Comparison of ENCODE assay signal across 2 cellular contexts in the genomic region with DNA sequence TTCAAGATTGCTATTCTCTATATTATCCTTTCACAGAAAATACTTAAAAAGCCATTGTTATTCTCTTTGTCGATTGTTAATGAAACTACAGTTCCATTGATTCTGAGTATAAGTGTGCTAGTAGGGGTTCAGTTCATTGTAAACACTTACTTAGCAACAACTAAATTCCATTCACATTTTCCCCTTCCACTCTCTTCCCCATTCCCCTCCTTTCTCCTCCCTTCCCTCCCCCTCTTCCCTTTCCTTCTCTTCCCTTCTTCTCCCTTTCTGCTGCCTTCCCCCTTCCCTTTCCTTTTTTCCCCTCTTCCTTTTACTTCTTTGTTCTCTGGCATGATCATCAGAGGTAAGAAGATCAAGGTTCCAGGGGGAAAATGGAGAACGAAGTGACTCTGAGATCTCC.
A peak's percentile ranks its signal among the peaks of the same experiment; 100 is the strongest.
TF ChIP-seq lines count a peak whose summit lies in the region.

No MANE protein-coding gene starts in this region.

TF ChIP-seq in HepG2, 621 proteins besides CTCF, POLR2A, EP300 and RAD21:
- TF ChIP-seq NCOA5 (CRISPR knock-in tag; IDR thresholded peaks at IDR 0.05), result no peak
- TF ChIP-seq HNF4A (CRISPR knock-in tag; IDR thresholded peaks at IDR 0.05), result no peak
- no peak for TF ChIP-seq NAIF1 (CRISPR knock-in tag; IDR thresholded peaks at IDR 0.05; ENCODE audit: borderline replicate concordance)
- no peak for TF ChIP-seq NR2F6 (IDR thresholded peaks at IDR 0.05)
- no peak for TF ChIP-seq NR2F6 (CRISPR knock-in tag; IDR thresholded peaks at IDR 0.05)
- TF ChIP-seq MIER3 (CRISPR knock-in tag; IDR thresholded peaks at IDR 0.05; ENCODE audit: borderline replicate concordance), result no peak
- TF ChIP-seq REPIN1 (CRISPR knock-in tag; IDR thresholded peaks at IDR 0.05; ENCODE audit: borderline replicate concordance, low read depth), result no peak
- peak; percentile 19 for TF ChIP-seq HNRNPK (IDR thresholded peaks at IDR 0.05; ENCODE audit: low read depth, low read length, poor library complexity, severe bottlenecking)
- no peak for TF ChIP-seq NFYB (CRISPR knock-in tag; IDR thresholded peaks at IDR 0.05)
- TF ChIP-seq, protein P1, sequence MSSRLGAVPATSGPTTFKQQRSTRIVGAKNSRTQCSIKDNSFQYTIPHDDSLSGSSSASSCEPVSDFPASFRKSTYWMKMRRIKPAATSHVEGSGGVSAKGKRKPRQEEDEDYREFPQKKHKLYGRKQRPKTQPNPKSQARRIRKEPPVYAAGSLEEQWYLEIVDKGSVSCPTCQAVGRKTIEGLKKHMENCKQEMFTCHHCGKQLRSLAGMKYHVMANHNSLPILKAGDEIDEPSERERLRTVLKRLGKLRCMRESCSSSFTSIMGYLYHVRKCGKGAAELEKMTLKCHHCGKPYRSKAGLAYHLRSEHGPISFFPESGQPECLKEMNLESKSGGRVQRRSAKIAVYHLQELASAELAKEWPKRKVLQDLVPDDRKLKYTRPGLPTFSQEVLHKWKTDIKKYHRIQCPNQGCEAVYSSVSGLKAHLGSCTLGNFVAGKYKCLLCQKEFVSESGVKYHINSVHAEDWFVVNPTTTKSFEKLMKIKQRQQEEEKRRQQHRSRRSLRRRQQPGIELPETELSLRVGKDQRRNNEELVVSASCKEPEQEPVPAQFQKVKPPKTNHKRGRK (CRISPR knock-in tag; IDR thresholded peaks at IDR 0.05), result peak; percentile 81; the same call in 1 of the 2 replicates
- no peak for TF ChIP-seq FOXK2 (IDR thresholded peaks at IDR 0.05)

TF ChIP-seq in H1, 55 proteins besides CTCF, POLR2A, EP300 and RAD21:
- TF ChIP-seq FOSL1 (IDR thresholded peaks at IDR 0.05; ENCODE audit: insufficient read depth, low read depth, low read length) (no peak), EGR1 (IDR thresholded peaks at IDR 0.05; ENCODE audit: borderline replicate concordance, low read depth, low read length) (no peak), SIN3A (conservative IDR thresholded peaks at IDR 0.05 in 1 of 2, IDR thresholded peaks at IDR 0.05 in 1 of 2; ENCODE audit: low read depth in 1 of 2, low read length in 2 of 2) (no peak), EZH2 (IDR thresholded peaks at IDR 0.05; ENCODE audit: low read depth, low read length, severe bottlenecking) (no peak), CEBPB (IDR thresholded peaks at IDR 0.05; ENCODE audit: low read depth, low read length) (no peak), JUN (IDR thresholded peaks at IDR 0.05; ENCODE audit: low read depth, low read length) (no peak), ASH2L (IDR thresholded peaks at IDR 0.05; ENCODE audit: low read length) (no peak), SP1 (IDR thresholded peaks at IDR 0.05; ENCODE audit: low read depth, low read length) (no peak), JUND (IDR thresholded peaks at IDR 0.05; ENCODE audit: low read length) (no peak), KDM1A (IDR thresholded peaks at IDR 0.05; ENCODE audit: borderline replicate concordance, low read length) (no peak)
- TF ChIP-seq, protein P2, sequence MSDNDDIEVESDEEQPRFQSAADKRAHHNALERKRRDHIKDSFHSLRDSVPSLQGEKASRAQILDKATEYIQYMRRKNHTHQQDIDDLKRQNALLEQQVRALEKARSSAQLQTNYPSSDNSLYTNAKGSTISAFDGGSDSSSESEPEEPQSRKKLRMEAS (IDR thresholded peaks at IDR 0.05), result no peak
- TF ChIP-seq, protein P3, sequence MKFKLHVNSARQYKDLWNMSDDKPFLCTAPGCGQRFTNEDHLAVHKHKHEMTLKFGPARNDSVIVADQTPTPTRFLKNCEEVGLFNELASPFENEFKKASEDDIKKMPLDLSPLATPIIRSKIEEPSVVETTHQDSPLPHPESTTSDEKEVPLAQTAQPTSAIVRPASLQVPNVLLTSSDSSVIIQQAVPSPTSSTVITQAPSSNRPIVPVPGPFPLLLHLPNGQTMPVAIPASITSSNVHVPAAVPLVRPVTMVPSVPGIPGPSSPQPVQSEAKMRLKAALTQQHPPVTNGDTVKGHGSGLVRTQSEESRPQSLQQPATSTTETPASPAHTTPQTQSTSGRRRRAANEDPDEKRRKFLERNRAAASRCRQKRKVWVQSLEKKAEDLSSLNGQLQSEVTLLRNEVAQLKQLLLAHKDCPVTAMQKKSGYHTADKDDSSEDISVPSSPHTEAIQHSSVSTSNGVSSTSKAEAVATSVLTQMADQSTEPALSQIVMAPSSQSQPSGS (IDR thresholded peaks at IDR 0.05; ENCODE audit: low read length), result no peak
